In the genomic region with DNA sequence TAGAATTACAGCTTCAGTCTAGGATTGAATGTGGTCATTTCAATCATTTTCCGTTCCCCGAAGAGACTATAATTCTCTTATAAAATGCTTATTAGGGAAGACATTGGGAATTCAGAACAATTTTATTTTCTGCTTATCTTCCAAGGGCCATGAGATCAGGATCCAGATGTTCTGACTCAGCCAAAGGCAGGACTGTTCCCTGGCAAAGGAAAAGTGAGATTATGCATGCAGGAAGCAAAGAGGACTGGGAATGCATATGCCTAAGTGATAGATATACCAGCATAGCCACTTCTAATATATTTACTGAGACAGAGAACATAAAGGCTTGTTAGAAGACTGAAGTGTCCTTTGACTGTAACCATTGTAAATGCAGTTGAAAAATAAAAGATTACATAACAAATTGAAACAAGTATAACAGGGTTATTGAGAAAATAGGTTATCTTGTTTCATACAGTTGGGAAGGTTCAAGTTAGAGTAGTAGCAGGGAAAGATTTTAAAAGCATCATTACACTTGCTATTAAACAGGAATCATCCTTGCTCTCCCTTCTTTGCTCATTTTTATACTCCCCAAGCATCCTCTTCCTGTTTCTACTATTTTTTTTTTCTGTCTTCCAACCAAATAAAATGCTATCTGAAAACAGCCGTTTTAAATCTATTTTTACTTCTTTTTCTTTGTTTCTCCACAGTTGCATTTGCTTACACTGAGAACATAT, we compare ENCODE assay signal across 2 cellular contexts.
A peak's percentile ranks its signal among the peaks of the same experiment; 100 is the strongest.
TF ChIP-seq lines count a peak whose summit lies in the region.

No MANE protein-coding gene starts in this region.

TF ChIP-seq in IMR-90, 13 proteins besides CTCF, POLR2A, EP300 and RAD21:
- TF ChIP-seq, protein P1, sequence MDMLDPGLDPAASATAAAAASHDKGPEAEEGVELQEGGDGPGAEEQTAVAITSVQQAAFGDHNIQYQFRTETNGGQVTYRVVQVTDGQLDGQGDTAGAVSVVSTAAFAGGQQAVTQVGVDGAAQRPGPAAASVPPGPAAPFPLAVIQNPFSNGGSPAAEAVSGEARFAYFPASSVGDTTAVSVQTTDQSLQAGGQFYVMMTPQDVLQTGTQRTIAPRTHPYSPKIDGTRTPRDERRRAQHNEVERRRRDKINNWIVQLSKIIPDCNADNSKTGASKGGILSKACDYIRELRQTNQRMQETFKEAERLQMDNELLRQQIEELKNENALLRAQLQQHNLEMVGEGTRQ (IDR thresholded peaks at IDR 0.05; ENCODE audit: low read depth, low read length), result no peak

TF ChIP-seq in endothelial cell of umbilical vein, 7 proteins besides CTCF, POLR2A, EP300 and RAD21:
- TF ChIP-seq POLR2AphosphoS5 (IDR thresholded peaks at IDR 0.05; ENCODE audit: insufficient read depth, low read depth, low read length) (no peak), GATA2 (IDR thresholded peaks at IDR 0.05; ENCODE audit: insufficient read depth, insufficient read length, low read depth, low read length) (peak; percentile 63), MYC (IDR thresholded peaks at IDR 0.05; ENCODE audit: low read depth, low read length) (no peak), FOS (IDR thresholded peaks at IDR 0.05; ENCODE audit: borderline replicate concordance, insufficient read depth, low read length) (peak; percentile 62)
- TF ChIP-seq, protein P2, sequence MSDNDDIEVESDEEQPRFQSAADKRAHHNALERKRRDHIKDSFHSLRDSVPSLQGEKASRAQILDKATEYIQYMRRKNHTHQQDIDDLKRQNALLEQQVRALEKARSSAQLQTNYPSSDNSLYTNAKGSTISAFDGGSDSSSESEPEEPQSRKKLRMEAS (IDR thresholded peaks at IDR 0.05; ENCODE audit: insufficient read depth, insufficient read length), result no peak
